8 cellular contexts compared by ENCODE assay signal in the genomic region with DNA sequence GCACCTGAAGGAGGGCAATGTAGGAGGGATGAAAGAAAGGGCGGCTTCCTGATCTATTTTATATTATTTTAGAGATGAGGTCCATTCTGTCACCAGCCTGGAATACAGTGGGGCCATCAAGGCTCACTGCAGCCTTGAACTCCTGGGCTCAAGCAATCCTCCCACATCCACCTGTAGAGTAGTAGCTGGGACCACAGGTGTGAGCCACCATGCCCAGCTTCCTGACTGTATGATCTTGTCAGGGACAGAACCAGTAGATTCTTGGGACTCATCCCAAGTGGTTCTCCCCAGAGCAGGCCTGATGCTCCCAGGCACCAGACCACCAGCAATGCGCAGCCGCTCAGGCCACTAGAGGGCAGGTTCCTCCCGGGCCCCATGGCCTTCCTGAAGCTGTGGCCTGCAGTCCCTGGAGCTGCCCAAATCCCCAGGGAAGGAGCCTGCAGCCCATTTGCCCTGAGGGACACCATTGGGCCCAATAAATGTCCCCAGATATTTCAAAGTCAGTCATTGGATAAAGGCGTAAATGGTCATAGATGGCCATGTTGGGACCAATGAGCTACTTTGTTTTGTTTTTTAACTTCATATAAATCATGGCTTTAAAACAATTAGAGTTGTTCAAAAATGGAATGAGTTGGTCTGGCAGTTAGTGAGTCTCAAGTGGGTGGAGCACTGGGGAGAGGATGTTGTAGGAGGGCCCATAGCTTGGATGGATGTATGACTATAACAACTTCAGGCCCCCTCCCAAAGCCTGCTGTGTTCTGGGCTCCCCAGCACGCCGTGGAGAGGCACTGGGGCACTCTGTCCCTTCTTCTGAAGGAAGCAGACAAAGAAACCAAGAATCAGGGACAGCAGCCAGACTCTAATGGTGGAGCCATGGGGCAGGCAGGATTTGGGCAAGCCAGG. TPM values are rescaled to one million over a fixed set of nuclear protein-coding genes. Genes with fewer than 3 reads are reported as not detected.
DNase-seq lines count a peak whose midpoint lies in the region; ATAC-seq and TF ChIP-seq lines count a peak whose summit lies in the region.

No MANE protein-coding gene starts in this region.

- H3K27me3 ChIP-seq in CD4-positive, alpha-beta T cell (ENCODE audit: control insufficient read depth, insufficient read depth, low read length): no peaks in the 10 kb centered on the region
- H3K27me3 ChIP-seq in H9 (ENCODE audit: insufficient read depth, low read length): no peaks in the 10 kb centered on the region
- peaks cover 7% of the 10 kb centered on the region for H3K27me3 ChIP-seq in OCI-LY1 (ENCODE audit: insufficient read depth, low read length)
- H3K27me3 ChIP-seq in ascending aorta: no peaks in the 10 kb centered on the region
- H3K27me3 ChIP-seq in hepatocyte: no peaks in the 10 kb centered on the region

- no peaks in the 10 kb centered on the region for H3K36me3 Mint-ChIP-seq in CD4-positive, alpha-beta T cell (ENCODE audit: low read depth)
- peaks cover 0 to 15% (median 0%) of the 10 kb centered on the region in 3 experiments; a peak in 3 of 7 replicates for H3K36me3 Mint-ChIP-seq in H9 (ENCODE audit: insufficient read depth in 1 of 3, low read depth in 3 of 3)

- H3K4ac ChIP-seq in H9 (ENCODE audit: low read depth, low read length): no peak overlapping the region

- no peaks in the 10 kb centered on the region for H3K4me1 Mint-ChIP-seq in CD4-positive, alpha-beta T cell (ENCODE audit: low read depth)
- peaks cover 38 to 40% of the 10 kb centered on the region in 2 experiments for H3K4me1 Mint-ChIP-seq in H9

- no peak overlapping the region for H2BK120ac ChIP-seq in H9 (ENCODE audit: low read depth, low read length, poor library complexity, severe bottlenecking)

- H3K9me3 ChIP-seq in CD4-positive, alpha-beta T cell (ENCODE audit: control insufficient read depth, low read length): no peaks in the 10 kb centered on the region
- H3K9me3 ChIP-seq in H9 (ENCODE audit: control insufficient read depth, low read depth, low read length) (no peaks in the 10 kb centered on the region), OCI-LY1 (ENCODE audit: low read length) (no peaks in the 10 kb centered on the region), ascending aorta (no peaks in the 10 kb centered on the region), hepatocyte (ENCODE audit: low read depth) (no peaks in the 10 kb centered on the region)

- no peak overlapping the region for H4K5ac ChIP-seq in H9 (ENCODE audit: insufficient read length, low read depth, low read length)

- intact Hi-C loops in CD4-positive, alpha-beta T cell (cut with DNase I, micrococcal nuclease): loop anchor here in 1 of 2 experiments (1.0 kb wide), 1 partner anchor 105 kb away; no protein-coding TSS in a partner anchor
- intact Hi-C loops in ascending aorta (cut with DNase I) (no loop called here), posterior vena cava (cut with DNase I) (loop anchor here in 1 of 2 donors (2.0 to 5.0 kb wide), 2 partner anchors 39 to 102 kb away; no protein-coding TSS in a partner anchor)

- H3K4me1 ChIP-seq in H9 (ENCODE audit: insufficient read depth, low read length) (peaks cover 7% of the 10 kb centered on the region), OCI-LY1 (ENCODE audit: insufficient read depth, low read length, severe bottlenecking) (no peaks in the 10 kb centered on the region), ascending aorta (no peaks in the 10 kb centered on the region), hepatocyte (ENCODE audit: insufficient read depth) (peaks cover 5% of the 10 kb centered on the region)

- no peaks in the 10 kb centered on the region for H3K9me2 ChIP-seq in OCI-LY1 (ENCODE audit: low read depth, low read length)
- no peaks in the 10 kb centered on the region for H3K9me2 ChIP-seq in hepatocyte (replicated peaks; ENCODE audit: insufficient read depth)

- H2BK20ac ChIP-seq in H9 (ENCODE audit: low read depth, low read length, poor library complexity, severe bottlenecking): no peak overlapping the region

- no peak overlapping the region for H3K27ac Mint-ChIP-seq in CD4-positive, alpha-beta T cell
- no peak overlapping the region; a peak in 1 of 7 replicates for H3K27ac Mint-ChIP-seq in H9

- no CpG with 5 or more reads among the region's 7 CpGs for WGBS in H9 (ENCODE audit: extremely low coverage, insufficient read length, low lambda C conversion rate)
- 60% methylated on average over 7 of the region's 7 CpGs for WGBS in hepatocyte (ENCODE audit: low lambda C conversion rate, missing lambda C conversion rate)

- H2AK5ac ChIP-seq in H9 (ENCODE audit: insufficient read length, low read length): no peak overlapping the region

- H3K18ac ChIP-seq in H9 (ENCODE audit: insufficient read length, low read depth, low read length): no peak overlapping the region

- TF ChIP-seq CTCF in CD4-positive, alpha-beta T cell (IDR thresholded peaks at IDR 0.05): peak; percentile 34
- TF ChIP-seq CTCF in H9 (conservative IDR thresholded peaks at IDR 0.05) (peak; percentile 96), OCI-LY1 (IDR thresholded peaks at IDR 0.05; ENCODE audit: low read length) (peak; percentile 60), ascending aorta (IDR thresholded peaks at IDR 0.05) (peak; percentile 12 to 33 (median 18)), hepatocyte (IDR thresholded peaks at IDR 0.05; ENCODE audit: poor library complexity) (peak; percentile 60)

- H3K79me2 ChIP-seq in H9 (ENCODE audit: insufficient read depth, low read length) (no peaks in the 10 kb centered on the region), OCI-LY1 (ENCODE audit: insufficient read depth, low read length) (no peaks in the 10 kb centered on the region), hepatocyte (no peaks in the 10 kb centered on the region)

- no peak overlapping the region for H2BK15ac ChIP-seq in H9 (ENCODE audit: low read depth, low read length)

- H3T11ph ChIP-seq in H9 (ENCODE audit: low read length): no peak overlapping the region

- no peak overlapping the region for H3K56ac ChIP-seq in H9 (ENCODE audit: insufficient read length, low read depth, low read length)

- H3K9me3 Mint-ChIP-seq in CD4-positive, alpha-beta T cell: no peaks in the 10 kb centered on the region
- H3K9me3 Mint-ChIP-seq in H9: no peaks in the 10 kb centered on the region

- no peak overlapping the region for H2BK12ac ChIP-seq in H9 (ENCODE audit: insufficient read length, low read depth, low read length)

- POLR2A ChIA-PET in CD4-positive, alpha-beta T cell (lab: Charles Lee): no interaction called here

- H4K91ac ChIP-seq in H9 (ENCODE audit: insufficient read length, low read depth, low read length): no peak overlapping the region

- H3K4me3 ChIP-seq in OCI-LY1 (ENCODE audit: low read depth, low read length, poor library complexity, severe bottlenecking): no peak overlapping the region
- no peak overlapping the region for H3K4me3 ChIP-seq in ascending aorta
- H3K4me3 ChIP-seq in hepatocyte: no peak overlapping the region

- no peak overlapping the region for H3K4me3 Mint-ChIP-seq in CD4-positive, alpha-beta T cell
- peak overlapping the region in 1 of 2 experiments; percentile 21; a peak in 2 of 5 replicates for H3K4me3 Mint-ChIP-seq in H9

- H3K23me2 ChIP-seq in H9 (ENCODE audit: insufficient read length, low read depth, low read length, poor library complexity, severe bottlenecking): no peaks in the 10 kb centered on the region

- H2AFZ ChIP-seq in H9 (ENCODE audit: low read length) (no peak overlapping the region), OCI-LY1 (ENCODE audit: low read length) (no peak overlapping the region), hepatocyte (no peak overlapping the region)

- H3K9ac ChIP-seq in H9 (ENCODE audit: extremely low read depth, insufficient read length, low read length): no peak overlapping the region
- H3K9ac ChIP-seq in OCI-LY1 (ENCODE audit: low read length): no peak overlapping the region

- H3F3A ChIP-seq in OCI-LY1 (ENCODE audit: insufficient read depth, low read length): no peaks in the 10 kb centered on the region

- no peak overlapping the region for H3K27ac ChIP-seq in CD4-positive, alpha-beta T cell (ENCODE audit: low read depth, low read length)
- H3K27ac ChIP-seq in H9 (ENCODE audit: insufficient read length, low read depth, low read length) (no peak overlapping the region), OCI-LY1 (ENCODE audit: low read depth, low read length, poor library complexity, severe bottlenecking) (no peak overlapping the region), ascending aorta (no peak overlapping the region), hepatocyte (no peak overlapping the region)

- no peak overlapping the region for H3K14ac ChIP-seq in H9 (ENCODE audit: insufficient read depth, low read length)

- H4K20me1 ChIP-seq in H9 (ENCODE audit: control insufficient read depth, insufficient read depth, insufficient read length) (no peaks in the 10 kb centered on the region), OCI-LY1 (ENCODE audit: insufficient read depth, low read length) (no peaks in the 10 kb centered on the region), hepatocyte (ENCODE audit: insufficient read depth, poor library complexity, severe bottlenecking) (no peaks in the 10 kb centered on the region)

- H3K27me3 Mint-ChIP-seq in CD4-positive, alpha-beta T cell: no peaks in the 10 kb centered on the region
- H3K27me3 Mint-ChIP-seq in H9 (ENCODE audit: low read depth): peaks cover 3% of the 10 kb centered on the region

- H3K4me2 ChIP-seq in H9 (ENCODE audit: insufficient read depth, insufficient read length, low read length) (no peak overlapping the region), OCI-LY1 (ENCODE audit: low read length) (no peak overlapping the region), hepatocyte (no peak overlapping the region)

- ATAC-seq in CD4-positive, alpha-beta T cell (ENCODE audit: poor library complexity): no peak
- no peak for ATAC-seq in HG03460 (IDR thresholded peaks at IDR 0.05; ENCODE audit: unreplicated experiment)

- no peak overlapping the region for H4K8ac ChIP-seq in H9 (replicated peaks; ENCODE audit: insufficient read length, low read depth, low read length)

- CTCF ChIA-PET in CD4-positive, alpha-beta T cell (lab: Charles Lee): no interaction called here

- no peak overlapping the region for H3K23ac ChIP-seq in H9 (ENCODE audit: insufficient read length, low read depth, low read length)

- no peak overlapping the region for H2BK5ac ChIP-seq in H9 (ENCODE audit: insufficient read length, low read length)

- H3K79me1 ChIP-seq in H9 (ENCODE audit: insufficient read depth, low read depth, low read length, poor library complexity, severe bottlenecking): no peaks in the 10 kb centered on the region

- peak in 5 of 10 experiments; percentile 2 to 19 (median 8) for DNase-seq in CD4-positive, alpha-beta T cell
- peak; percentile 86 for DNase-seq in H9
- DNase-seq in ascending aorta (ENCODE audit: low spot score in 2 of 2): no peak
- DNase-seq in hepatocyte (ENCODE audit: low spot score): peak; percentile 74
- DNase-seq in stimulated activated CD4-positive, alpha-beta T cell treated with anti-CD3 and anti-CD28 coated beads, Interleukin-2, amount 100 ng/mL, for 48 hours: peak; percentile 32 to 41
- no peak for DNase-seq in posterior vena cava (ENCODE audit: low spot score)

- no peaks in the 10 kb centered on the region for H3K36me3 ChIP-seq in OCI-LY1 (ENCODE audit: insufficient read depth, low read length)
- no peaks in the 10 kb centered on the region for H3K36me3 ChIP-seq in ascending aorta
- H3K36me3 ChIP-seq in hepatocyte (replicated peaks; ENCODE audit: insufficient read depth, low read depth): no peaks in the 10 kb centered on the region

RNA-seq across cellular contexts. Expression of a gene that starts 44.7 kb away (rescaled TPM):
- total RNA-seq in CD4-positive, alpha-beta T cell: under 1 TPM in 1 of 2 experiments, not detected in 1; 0.30 TPM
- total RNA-seq in H9 (2021) (4.2 and 6.3 TPM in 2 replicates), ascending aorta (not detected), hepatocyte (13.6 and 26.6 TPM in 2 replicates), posterior vena cava (not detected)
- 34.7 and 36.0 TPM in 2 replicates for polyA plus RNA-seq in hepatocyte

Comparison
In these comparisons a context has a peak if more than half of its experiments do, and no peak if none do; other contexts are left out.
1. DNase-seq: peak in H9 (single experiment), hepatocyte (single experiment) and stimulated activated CD4-positive, alpha-beta T cell treated with anti-CD3 and anti-CD28 coated beads, Interleukin-2, amount 100 ng/mL, for 48 hours (2 of 2); none in ascending aorta (0 of 2) and posterior vena cava (single experiment).
2. CTCF ChIP-seq: peak in every context shown above with its lines; median percentile 96 in H9; 60 in OCI-LY1; 60 in hepatocyte; 34 in CD4-positive, alpha-beta T cell; 18 in ascending aorta.